ENCODE assay signal across 1 cellular context in genomic region chr2:44155577-44156446, GRCh38.
TF ChIP-seq lines count a peak whose summit lies in the region.

No MANE protein-coding gene starts in this region.

TF ChIP-seq in K562, 482 proteins besides CTCF, POLR2A, EP300 and RAD21 (continued from another document and continues in another):
- TF ChIP-seq MLLT1 (IDR thresholded peaks at IDR 0.05): no peak
- TF ChIP-seq RNF219 (CRISPR knock-in tag; IDR thresholded peaks at IDR 0.05): no peak
- no peak for TF ChIP-seq ZNF436 (CRISPR knock-in tag; IDR thresholded peaks at IDR 0.05)
- no peak for TF ChIP-seq CHCHD3 (CRISPR knock-in tag; IDR thresholded peaks at IDR 0.05)
- TF ChIP-seq MEF2D (tag; conservative IDR thresholded peaks at IDR 0.05; ENCODE audit: low read depth): 0 out of 2 replicates have a peak, but pooled peaks have one; percentile 44
- TF ChIP-seq NEUROD1 (IDR thresholded peaks at IDR 0.05; ENCODE audit: borderline replicate concordance, low read depth, low read length, partially characterized antibody): no peak
- no peak for TF ChIP-seq ATF4 (CRISPR knock-in tag; IDR thresholded peaks at IDR 0.05)
- TF ChIP-seq TBL1XR1 (IDR thresholded peaks at IDR 0.05; ENCODE audit: low read length in 2 of 2): no peak
- no peak for TF ChIP-seq MIER1 (IDR thresholded peaks at IDR 0.05; ENCODE audit: low read depth)
- no peak for TF ChIP-seq IRF1 (CRISPR knock-in tag; IDR thresholded peaks at IDR 0.05; ENCODE audit: borderline replicate concordance)
- no peak for TF ChIP-seq ZC3H11A (IDR thresholded peaks at IDR 0.05; ENCODE audit: low read depth, low read length)
- no peak for TF ChIP-seq SIRT6 (IDR thresholded peaks at IDR 0.05; ENCODE audit: low read depth, low read length)
- 0 out of 2 replicates have a peak, but pooled peaks have one; percentile 28 for TF ChIP-seq TFAP4 (CRISPR knock-in tag; IDR thresholded peaks at IDR 0.05; ENCODE audit: borderline replicate concordance)
- no peak for TF ChIP-seq ELF4 (CRISPR knock-in tag; IDR thresholded peaks at IDR 0.05)
- TF ChIP-seq HMBOX1 (IDR thresholded peaks at IDR 0.05): no peak
- TF ChIP-seq RFX5 (IDR thresholded peaks at IDR 0.05; ENCODE audit: low read depth, low read length): no peak
- TF ChIP-seq NUFIP1 (IDR thresholded peaks at IDR 0.05; ENCODE audit: partially characterized antibody): no peak
- TF ChIP-seq SMAD2 (IDR thresholded peaks at IDR 0.05; ENCODE audit: low read depth, low read length): no peak
- peak; percentile 33; the same call in 1 of the 2 replicates for TF ChIP-seq FOXM1 (IDR thresholded peaks at IDR 0.05; ENCODE audit: low read depth)
- no peak for TF ChIP-seq FOXM1 (CRISPR knock-in tag; IDR thresholded peaks at IDR 0.05; ENCODE audit: low read depth)
- no peak for TF ChIP-seq ZBTB7A (IDR thresholded peaks at IDR 0.05; ENCODE audit: borderline replicate concordance, control insufficient read depth, low read depth, low read length)
- TF ChIP-seq GATAD2B (IDR thresholded peaks at IDR 0.05; ENCODE audit: borderline replicate concordance): no peak
- no peak for TF ChIP-seq ZBED1 (IDR thresholded peaks at IDR 0.05)
- TF ChIP-seq ZNF384 (IDR thresholded peaks at IDR 0.05; ENCODE audit: low read depth, low read length): no peak
- TF ChIP-seq TRIM24 (IDR thresholded peaks at IDR 0.05): no peak
- 0 out of 4 replicates have a peak, but pooled peaks of 1 of the 2 experiments have one; percentile 20 for TF ChIP-seq KDM1A (IDR thresholded peaks at IDR 0.05)
- no peak for TF ChIP-seq PURB (CRISPR knock-in tag; IDR thresholded peaks at IDR 0.05; ENCODE audit: low read depth)
- no peak for TF ChIP-seq ZBTB8A (IDR thresholded peaks at IDR 0.05; ENCODE audit: partially characterized antibody)
- TF ChIP-seq CREB1 (IDR thresholded peaks at IDR 0.05): no peak
- TF ChIP-seq CREB1 (CRISPR knock-in tag; IDR thresholded peaks at IDR 0.05): 0 out of 2 replicates have a peak, but pooled peaks have one; percentile 26
- no peak for TF ChIP-seq TSHZ1 (CRISPR knock-in tag; IDR thresholded peaks at IDR 0.05)
- no peak for TF ChIP-seq THRAP3 (IDR thresholded peaks at IDR 0.05; ENCODE audit: borderline replicate concordance)
- no peak for TF ChIP-seq PTTG1 (tag; IDR thresholded peaks at IDR 0.05; ENCODE audit: low read depth)
- peak; percentile 63; the same call in 1 of the 2 replicates for TF ChIP-seq SMARCA4 (IDR thresholded peaks at IDR 0.05)
- no peak for TF ChIP-seq NFATC3 (IDR thresholded peaks at IDR 0.05)
- no peak for TF ChIP-seq RNF2 (IDR thresholded peaks at IDR 0.05)
- TF ChIP-seq CBFA2T3 (IDR thresholded peaks at IDR 0.05): peak; percentile 75
- no peak for TF ChIP-seq PKNOX1 (IDR thresholded peaks at IDR 0.05)
- TF ChIP-seq STAT5A (IDR thresholded peaks at IDR 0.05; ENCODE audit: borderline replicate concordance, low read length): no peak
- no peak for TF ChIP-seq C11orf30 (IDR thresholded peaks at IDR 0.05; ENCODE audit: low read depth)
- no peak for TF ChIP-seq DEAF1 (CRISPR knock-in tag; IDR thresholded peaks at IDR 0.05)
- TF ChIP-seq ZNF347 (CRISPR knock-in tag; IDR thresholded peaks at IDR 0.05; ENCODE audit: low read depth): no peak
- TF ChIP-seq RB1 (IDR thresholded peaks at IDR 0.05; ENCODE audit: low read depth): no peak
- no peak for TF ChIP-seq DMBX1 (CRISPR knock-in tag; IDR thresholded peaks at IDR 0.05; ENCODE audit: borderline replicate concordance)
- no peak for TF ChIP-seq BDP1 (IDR thresholded peaks at IDR 0.05; ENCODE audit: insufficient read depth, insufficient read length)
- no peak for TF ChIP-seq POU5F1 (IDR thresholded peaks at IDR 0.05; ENCODE audit: borderline replicate concordance, low read depth, low read length, partially characterized antibody)
- no peak for TF ChIP-seq TAL1 (IDR thresholded peaks at IDR 0.05)
- no peak for TF ChIP-seq HBP1 (CRISPR knock-in tag; IDR thresholded peaks at IDR 0.05)
- TF ChIP-seq ZNF263 (CRISPR knock-in tag; IDR thresholded peaks at IDR 0.05; ENCODE audit: borderline replicate concordance): no peak
- TF ChIP-seq NCOA4 (IDR thresholded peaks at IDR 0.05; ENCODE audit: partially characterized antibody): no peak
- TF ChIP-seq MXD1 (CRISPR knock-in tag; IDR thresholded peaks at IDR 0.05; ENCODE audit: borderline replicate concordance, poor library complexity, severe bottlenecking): no peak
- no peak for TF ChIP-seq BACH1 (tag; IDR thresholded peaks at IDR 0.05)
